Comparison of ENCODE assay signal across 8 cellular contexts in the genomic region with DNA sequence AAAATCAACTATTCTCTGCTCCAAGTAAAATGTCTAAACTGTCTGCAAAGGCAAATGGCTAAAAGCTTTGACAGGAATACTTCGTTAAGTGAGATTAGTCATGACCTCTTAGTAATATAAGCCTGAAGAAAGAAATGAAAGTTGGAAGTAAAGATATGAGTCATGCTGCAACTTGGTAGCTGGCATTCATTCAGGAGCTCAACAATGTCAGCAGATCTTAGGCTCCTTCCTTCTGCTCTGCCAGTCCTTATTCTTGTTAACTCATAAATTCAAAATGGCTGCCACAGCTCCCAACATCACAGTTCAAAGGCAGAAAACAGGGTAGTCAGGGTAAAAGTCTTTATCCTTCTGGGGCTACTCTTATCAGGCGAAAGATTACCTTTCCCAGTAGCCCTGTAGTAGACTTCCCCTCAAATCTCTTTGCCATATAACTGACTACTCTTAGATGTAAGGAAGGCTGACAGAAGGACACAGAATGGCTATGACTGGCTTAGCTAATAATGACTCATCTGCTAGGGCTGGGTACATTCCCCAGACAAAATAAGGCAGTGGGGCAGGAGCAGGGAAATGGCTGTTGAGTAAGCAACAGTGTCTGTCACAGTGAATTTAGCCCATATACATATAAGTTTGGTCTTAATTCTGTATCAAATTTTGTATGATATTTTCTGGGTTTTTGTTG. TPM values are rescaled to one million over a fixed set of nuclear protein-coding genes. Genes with fewer than 3 reads are reported as not detected.
DNase-seq lines count a peak whose midpoint lies in the region; ATAC-seq and TF ChIP-seq lines count a peak whose summit lies in the region.

No MANE protein-coding gene starts in this region.

- H3K27ac ChIP-seq in GM23338 (ENCODE audit: low read depth) (no peak overlapping the region), Karpas-422 (ENCODE audit: low read length) (no peak overlapping the region)

- H3K9me3 ChIP-seq in Karpas-422 (ENCODE audit: low read length), result no peaks in the 10 kb centered on the region

- no peak overlapping the region for H3K27ac Mint-ChIP-seq in GM23338
- peak overlapping the region; percentile 84 for H3K27ac Mint-ChIP-seq in activated naive CD8-positive, alpha-beta T cell treated with anti-CD3 and anti-CD28 coated beads for 36 hours
- H3K27ac Mint-ChIP-seq in naive thymus-derived CD8-positive, alpha-beta T cell, result peak overlapping the region in 1 of 10 donors; percentile 37

- no peaks in the 10 kb centered on the region for H3K4me1 Mint-ChIP-seq in GM23338
- H3K4me1 Mint-ChIP-seq in activated naive CD8-positive, alpha-beta T cell treated with anti-CD3 and anti-CD28 coated beads for 36 hours, result peaks cover 20% of the 10 kb centered on the region
- H3K4me1 Mint-ChIP-seq in naive thymus-derived CD8-positive, alpha-beta T cell, result peaks cover 0 to 27% (median 0%) of the 10 kb centered on the region in 4 donors

- ATAC-seq in GM18499 (IDR thresholded peaks at IDR 0.05; ENCODE audit: insufficient read depth, unreplicated experiment) (peak; percentile 81), GM23338 (no peak)
- ATAC-seq in naive thymus-derived CD8-positive, alpha-beta T cell, result no peak

- no peaks in the 10 kb centered on the region for H3K9me3 Mint-ChIP-seq in GM23338
- H3K9me3 Mint-ChIP-seq in activated naive CD8-positive, alpha-beta T cell treated with anti-CD3 and anti-CD28 coated beads for 36 hours, result peaks cover 4% of the 10 kb centered on the region
- H3K9me3 Mint-ChIP-seq in naive thymus-derived CD8-positive, alpha-beta T cell, result no peaks in the 10 kb centered on the region

- H3K79me2 ChIP-seq in GM23338 (replicated peaks; ENCODE audit: insufficient read depth) (no peaks in the 10 kb centered on the region), Karpas-422 (ENCODE audit: low read length) (no peaks in the 10 kb centered on the region)

- no peak overlapping the region for H3K4me3 Mint-ChIP-seq in GM23338
- H3K4me3 Mint-ChIP-seq in activated naive CD8-positive, alpha-beta T cell treated with anti-CD3 and anti-CD28 coated beads for 36 hours, result peak overlapping the region; percentile 35
- no peak overlapping the region for H3K4me3 Mint-ChIP-seq in naive thymus-derived CD8-positive, alpha-beta T cell

- H3F3A ChIP-seq in GM23338 (replicated peaks; ENCODE audit: low read depth), result no peaks in the 10 kb centered on the region

- H3K9me2 ChIP-seq in GM23338 (ENCODE audit: insufficient read depth) (peaks cover 8% of the 10 kb centered on the region; the same call in 1 of the 2 replicates), Karpas-422 (replicated peaks; ENCODE audit: insufficient read depth, low read length) (no peaks in the 10 kb centered on the region)

- POLR2A ChIA-PET in naive thymus-derived CD8-positive, alpha-beta T cell (lab: Charles Lee), result no interaction called here

- H3K36me3 ChIP-seq in GM23338 (ENCODE audit: insufficient read depth) (no peaks in the 10 kb centered on the region), Karpas-422 (ENCODE audit: insufficient read depth, low read length) (no peaks in the 10 kb centered on the region)

- H3K4me3 ChIP-seq in GM23338 (no peak overlapping the region), Karpas-422 (ENCODE audit: low read length) (no peak overlapping the region)

- H4K20me1 ChIP-seq in GM23338 (replicated peaks; ENCODE audit: insufficient read depth) (no peaks in the 10 kb centered on the region), Karpas-422 (ENCODE audit: insufficient read depth, low read depth, low read length) (no peaks in the 10 kb centered on the region)

- DNase-seq in GM23338 (ENCODE audit: low spot score) (no peak), Karpas-422 (no peak), kidney glomerular epithelial cell (lab: John Stamatoyannopoulos, UW) (peak; percentile 97), stromal cell of bone marrow (ENCODE audit: low read depth) (peak; percentile 96), SHP77 treated with DMSO at 0.1 percent for 48 hours (lab: John Stamatoyannopoulos, UW) (no peak)
- peak; percentile 46 for DNase-seq in activated naive CD8-positive, alpha-beta T cell treated with anti-CD3 and anti-CD28 coated beads for 36 hours
- DNase-seq in naive thymus-derived CD8-positive, alpha-beta T cell, result no peak

- no peak overlapping the region for H3K9ac ChIP-seq in Karpas-422 (ENCODE audit: low read length)

- H2AFZ ChIP-seq in GM23338 (peak overlapping the region; percentile 96), Karpas-422 (ENCODE audit: low read length) (peak overlapping the region; percentile 44)

- no peaks in the 10 kb centered on the region for H3K4me1 ChIP-seq in GM23338 (ENCODE audit: insufficient read depth)
- H3K4me1 ChIP-seq in Karpas-422 (ENCODE audit: low read length), result peaks cover 8% of the 10 kb centered on the region

- no peak overlapping the region for H3K4me2 ChIP-seq in GM23338
- peak overlapping the region; percentile 3 for H3K4me2 ChIP-seq in Karpas-422 (ENCODE audit: low read depth, low read length, poor library complexity, severe bottlenecking)

- no peaks in the 10 kb centered on the region for H3K27me3 ChIP-seq in GM23338 (ENCODE audit: insufficient read depth)
- H3K27me3 ChIP-seq in Karpas-422 (ENCODE audit: low read length), result no peaks in the 10 kb centered on the region

- H3K36me3 Mint-ChIP-seq in GM23338 (ENCODE audit: low read depth), result no peaks in the 10 kb centered on the region
- H3K36me3 Mint-ChIP-seq in activated naive CD8-positive, alpha-beta T cell treated with anti-CD3 and anti-CD28 coated beads for 36 hours, result no peaks in the 10 kb centered on the region
- no peaks in the 10 kb centered on the region for H3K36me3 Mint-ChIP-seq in naive thymus-derived CD8-positive, alpha-beta T cell

- TF ChIP-seq CTCF in GM23338 (conservative IDR thresholded peaks at IDR 0.05; ENCODE audit: low read depth in 2 of 2), result no peak

- H3K27me3 Mint-ChIP-seq in GM23338 (ENCODE audit: insufficient read depth, low read depth, poor library complexity), result no peaks in the 10 kb centered on the region
- no peaks in the 10 kb centered on the region for H3K27me3 Mint-ChIP-seq in activated naive CD8-positive, alpha-beta T cell treated with anti-CD3 and anti-CD28 coated beads for 36 hours
- no peaks in the 10 kb centered on the region for H3K27me3 Mint-ChIP-seq in naive thymus-derived CD8-positive, alpha-beta T cell

TF ChIP-seq in GM23338, 12 proteins besides CTCF, POLR2A, EP300 and RAD21 (continues in another document):
- no peak for TF ChIP-seq EZH2 (IDR thresholded peaks at IDR 0.05; ENCODE audit: low read depth, unreplicated experiment)
- TF ChIP-seq, protein P1, sequence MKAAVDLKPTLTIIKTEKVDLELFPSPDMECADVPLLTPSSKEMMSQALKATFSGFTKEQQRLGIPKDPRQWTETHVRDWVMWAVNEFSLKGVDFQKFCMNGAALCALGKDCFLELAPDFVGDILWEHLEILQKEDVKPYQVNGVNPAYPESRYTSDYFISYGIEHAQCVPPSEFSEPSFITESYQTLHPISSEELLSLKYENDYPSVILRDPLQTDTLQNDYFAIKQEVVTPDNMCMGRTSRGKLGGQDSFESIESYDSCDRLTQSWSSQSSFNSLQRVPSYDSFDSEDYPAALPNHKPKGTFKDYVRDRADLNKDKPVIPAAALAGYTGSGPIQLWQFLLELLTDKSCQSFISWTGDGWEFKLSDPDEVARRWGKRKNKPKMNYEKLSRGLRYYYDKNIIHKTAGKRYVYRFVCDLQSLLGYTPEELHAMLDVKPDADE (IDR thresholded peaks at IDR 0.05), result no peak

RNA-seq across cellular contexts. Expression of a gene that starts 24.4 kb away (rescaled TPM):
- 78.4 and 79.9 TPM in 2 replicates for total RNA-seq in GM23338 (2014; rRNA removed; shearing (Covaris generic))
- 63.1 and 66.7 TPM in 2 replicates for polyA plus RNA-seq in GM23338 (2016; fragmentation: Nextera tagmentation; extraction: Ambion mirVana)
- 49.7 and 123 TPM in 2 replicates for total RNA-seq in Karpas-422 (2014; rRNA removed; shearing (Covaris generic); ENCODE audit: low replicate concordance)
- total RNA-seq in activated naive CD8-positive, alpha-beta T cell treated with anti-CD3 and anti-CD28 coated beads for 36 hours, result 100 to 1,000 TPM; 110 to 111 TPM
- 100 to 1,000 TPM; 188 to 190 TPM for total RNA-seq in naive thymus-derived CD8-positive, alpha-beta T cell
- 100 to 1,000 TPM in 2 of 3 donors, 10 to 100 TPM in 1; 81.5 to 126 (median 101) TPM for polyA plus RNA-seq in naive thymus-derived CD8-positive, alpha-beta T cell

RNA-seq across cellular contexts. Expression of a gene that starts 31.3 kb away (rescaled TPM):
- total RNA-seq in GM23338 (2014; rRNA removed; shearing (Covaris generic)), result 88.2 and 89.1 TPM in 2 replicates
- 183 and 202 TPM in 2 replicates for polyA plus RNA-seq in GM23338 (2016; fragmentation: Nextera tagmentation; extraction: Ambion mirVana)
- 23.3 and 29.6 TPM in 2 replicates for total RNA-seq in Karpas-422 (2014; rRNA removed; shearing (Covaris generic); ENCODE audit: low replicate concordance)
- 10 to 100 TPM; 74.1 to 75.8 TPM for total RNA-seq in activated naive CD8-positive, alpha-beta T cell treated with anti-CD3 and anti-CD28 coated beads for 36 hours
- total RNA-seq in naive thymus-derived CD8-positive, alpha-beta T cell, result 1 to 10 TPM; 3.4 to 3.6 TPM
- polyA plus RNA-seq in naive thymus-derived CD8-positive, alpha-beta T cell, result 1 to 10 TPM; 4.0 to 5.3 (median 4.3) TPM

RNA-seq across cellular contexts. Expression of a gene that starts 55.3 kb away (rescaled TPM):
- not detected in 2 replicates for total RNA-seq in GM23338 (2014; rRNA removed; shearing (Covaris generic))
- polyA plus RNA-seq in GM23338 (2016; fragmentation: Nextera tagmentation; extraction: Ambion mirVana), result not detected in 2 replicates
- not detected in 2 replicates for total RNA-seq in Karpas-422 (2014; rRNA removed; shearing (Covaris generic); ENCODE audit: low replicate concordance)
- total RNA-seq in activated naive CD8-positive, alpha-beta T cell treated with anti-CD3 and anti-CD28 coated beads for 36 hours, result not detected
- 1 to 10 TPM; 4.5 to 7.1 TPM for total RNA-seq in naive thymus-derived CD8-positive, alpha-beta T cell
- polyA plus RNA-seq in naive thymus-derived CD8-positive, alpha-beta T cell, result under 1 TPM in 2 of 3 donors, not detected in 1; 0.26 to 0.27 TPM

Comparison
In these comparisons a context has a peak if more than half of its experiments do, and no peak if none do; other contexts are left out.
1. DNase-seq: peak in activated naive CD8-positive, alpha-beta T cell treated with anti-CD3 and anti-CD28 coated beads for 36 hours (single experiment), kidney glomerular epithelial cell (single experiment) and stromal cell of bone marrow (single experiment); none in GM23338 (single experiment), Karpas-422 (single experiment), naive thymus-derived CD8-positive, alpha-beta T cell (0 of 10) and SHP77 treated with DMSO at 0.1 percent for 48 hours (single experiment).